In the genomic region with DNA sequence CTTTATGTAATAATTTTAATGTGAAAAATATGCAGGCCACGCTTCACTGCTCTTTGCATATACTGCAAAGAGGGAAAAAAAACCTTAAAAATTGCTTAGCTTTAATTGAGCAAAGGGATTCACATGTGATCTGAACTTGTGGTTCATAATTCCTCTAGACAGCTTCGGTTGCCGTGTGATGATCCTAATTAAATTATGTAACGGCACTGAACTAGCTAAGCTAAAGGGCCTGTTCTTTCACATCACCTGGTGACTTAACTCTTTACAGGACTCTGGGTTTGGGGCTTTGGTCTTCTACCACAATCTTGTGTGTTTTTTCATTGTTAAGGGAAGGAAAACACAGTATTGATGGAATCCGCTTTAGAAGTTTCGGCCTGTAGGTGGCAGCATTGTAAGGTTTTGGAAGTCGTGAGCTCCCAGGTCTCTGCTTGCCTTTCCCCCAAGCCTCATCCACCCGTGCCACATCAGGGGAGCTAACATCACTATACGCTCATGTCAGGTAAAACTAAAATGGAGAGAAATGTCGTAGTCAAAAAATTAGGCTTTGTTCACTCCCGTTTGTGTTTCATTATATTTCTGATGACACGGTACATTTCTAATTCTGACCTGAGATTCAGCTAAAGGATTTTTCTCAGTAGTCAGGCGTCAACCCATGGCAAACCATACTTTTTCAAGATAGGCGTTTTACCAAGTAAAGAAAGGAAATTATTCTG, we compare ENCODE assay signal across 8 cellular contexts.
DNase-seq lines count a peak whose midpoint lies in the region; ATAC-seq and TF ChIP-seq lines count a peak whose summit lies in the region.

No MANE protein-coding gene starts in this region.

- peak; percentile 84 for ATAC-seq in GM18867 (IDR thresholded peaks at IDR 0.05; ENCODE audit: unreplicated experiment)

- DNase-seq in AG08396 (ENCODE audit: low spot score) (peak; percentile 58), OCI-LY7 (ENCODE audit: low spot score) (peak; percentile 63), head of caudate nucleus (peak; percentile 44 to 94 (median 86)), pons (ENCODE audit: low spot score) (peak; percentile 90), DMS153 treated with DMSO at 0.1 percent for 48 hours (lab: John Stamatoyannopoulos, UW; ENCODE audit: unreplicated experiment) (no peak)
- peak; percentile 42 for DNase-seq in activated naive CD4-positive, alpha-beta T cell treated with Interleukin-2 at 50 U/mL for 16 hours

- no peaks in the 10 kb centered on the region for H3K4me1 ChIP-seq in OCI-LY7 (ENCODE audit: insufficient read depth, low read length, poor library complexity, severe bottlenecking)

- peak overlapping the region; percentile 40; the same call in 1 of the 2 replicates for H2AFZ ChIP-seq in OCI-LY7 (ENCODE audit: low read length)

- TF ChIP-seq EP300 in Ishikawa (IDR thresholded peaks at IDR 0.05; ENCODE audit: borderline replicate concordance), result no peak

- H3K79me2 ChIP-seq in OCI-LY7 (ENCODE audit: insufficient read depth, low read depth, low read length), result no peaks in the 10 kb centered on the region

- intact Hi-C loops in OCI-LY7 (cut with micrococcal nuclease; ENCODE audit: unreplicated experiment) (loop anchor here (10.0 kb wide), 1 partner anchor 227 kb away; no protein-coding TSS in a partner anchor), head of caudate nucleus (cut with DNase I) (no loop called here)

- H3K4me2 ChIP-seq in OCI-LY7 (ENCODE audit: low read length), result no peak overlapping the region

- no peaks in the 10 kb centered on the region for H3K9me2 ChIP-seq in OCI-LY7 (ENCODE audit: insufficient read depth, low read length)

- TF ChIP-seq CTCF in OCI-LY7 (conservative IDR thresholded peaks at IDR 0.05; ENCODE audit: low read length), result peak; percentile 88

- peak; percentile 68 for TF ChIP-seq RAD21 in Ishikawa (IDR thresholded peaks at IDR 0.05; ENCODE audit: low read depth)

- CTCF ChIA-PET in OCI-LY7 (lab: Charles Lee; ENCODE audit: unreplicated experiment), result no interaction called here

- H4K20me1 ChIP-seq in OCI-LY7 (ENCODE audit: insufficient read depth, low read length), result no peaks in the 10 kb centered on the region

- H3K27ac ChIP-seq in OCI-LY7 (ENCODE audit: low read depth, low read length, poor library complexity, severe bottlenecking), result no peak overlapping the region

- H3K4me3 ChIP-seq in OCI-LY7 (ENCODE audit: low read depth, low read length, poor library complexity, severe bottlenecking), result no peak overlapping the region

- no peaks in the 10 kb centered on the region for H3K9me3 ChIP-seq in OCI-LY7 (ENCODE audit: low read length)

- POLR2A ChIA-PET in OCI-LY7 (lab: Charles Lee), result interaction anchor here (0.8 kb wide), 1 partner anchor 10 kb away, joined by 3 read pairs; no protein-coding TSS in a partner anchor

- no peaks in the 10 kb centered on the region for H3K36me3 ChIP-seq in OCI-LY7 (ENCODE audit: insufficient read depth, low read length)

- BruUV-seq in OCI-LY7 (replicated peaks; lab: Mats Ljungman, UMichigan), result no TSS peak

TF ChIP-seq in Ishikawa, 13 proteins besides CTCF, POLR2A, EP300 and RAD21:
- TF ChIP-seq REST (IDR thresholded peaks at IDR 0.05; ENCODE audit: low read depth) (no peak), TAF1 (IDR thresholded peaks at IDR 0.05; ENCODE audit: low read depth) (no peak), NFIC (IDR thresholded peaks at IDR 0.05) (no peak)
TF ChIP-seq in Ishikawa: peak in this region for 0.
